Comparison of ENCODE assay signal across 12 cellular contexts in the genomic region with DNA sequence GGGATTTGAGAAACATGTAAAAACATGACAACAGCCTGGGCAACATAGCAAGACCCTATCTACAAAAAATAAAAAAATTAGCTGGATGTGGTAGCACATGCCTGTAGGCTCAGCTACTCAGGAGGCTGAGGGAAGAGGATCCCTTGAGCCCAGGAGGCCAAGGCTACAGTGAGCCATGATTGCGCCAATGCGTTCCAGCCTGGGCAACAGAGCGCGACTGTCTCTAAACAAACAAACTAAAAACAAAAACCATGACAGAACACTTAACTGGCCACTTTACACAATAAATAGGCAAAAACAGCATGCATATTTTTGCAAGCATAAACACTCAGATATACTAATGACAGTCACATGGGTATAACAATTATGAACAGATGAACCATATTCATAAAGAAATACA. TPM values are rescaled to one million over a fixed set of nuclear protein-coding genes. Genes with fewer than 3 reads are reported as not detected.
DNase-seq lines count a peak whose midpoint lies in the region; ATAC-seq and TF ChIP-seq lines count a peak whose summit lies in the region.
"Had no signal": no experiment of that assay in that cellular context is flagged by ENCODE, and none has a peak within 500 bp of the region (broad histone marks: within the 10 kb centered on the region; RNA-seq: fewer than 3 reads in every experiment).

No MANE protein-coding gene starts in this region.

- H3K27me3 ChIP-seq in HCT116 (ENCODE audit: insufficient read depth, low read length) (no peaks in the 10 kb centered on the region), PC-9 (ENCODE audit: insufficient read depth, low read depth) (no peaks in the 10 kb centered on the region), thyroid gland (no peaks in the 10 kb centered on the region)
- H3K27me3 ChIP-seq: BLaER1 treated with 17β-estradiol and CSF1 and Interleukin-3, amounts not matched to agents 10 nM and 100 nM had no signal

- H3K9me3 ChIP-seq in HCT116 (ENCODE audit: control insufficient read depth in 1 of 2, insufficient read depth in 1 of 2, low read depth in 1 of 2, low read length in 2 of 2) (no peaks in the 10 kb centered on the region), PC-9 (ENCODE audit: insufficient read depth, low read depth) (no peaks in the 10 kb centered on the region), thyroid gland (no peaks in the 10 kb centered on the region)
- H3K9me3 ChIP-seq: BLaER1 treated with 17β-estradiol and CSF1 and Interleukin-3, amounts not matched to agents 10 nM and 100 nM; HAP-1 had no signal

- H2AFZ ChIP-seq in HCT116 (ENCODE audit: low read depth, low read length, poor library complexity, severe bottlenecking) (no peak overlapping the region), PC-9 (no peak overlapping the region)
- H2AFZ ChIP-seq: GM23248 had no signal

- H3K79me2 ChIP-seq in HCT116 (ENCODE audit: insufficient read depth, low read length) (peaks cover 37% of the 10 kb centered on the region), PC-9 (ENCODE audit: low read depth) (peaks cover 41% of the 10 kb centered on the region)

- DNase-seq in HCT116 (ENCODE audit: low read depth, low spot score): no peak
- no peak for DNase-seq in PC-9
- DNase-seq in fibroblast of gingiva (ENCODE audit: low read depth): peak; percentile 12
- peak in 1 of 2 donors; percentile 57 for DNase-seq in thyroid gland
- DNase-seq in NCI-H345 treated with DMSO at 0.1 percent for 48 hours (lab: John Stamatoyannopoulos, UW; ENCODE audit: unreplicated experiment): no peak
- DNase-seq: Calu3; CD8-positive, alpha-beta T cell; GM23248; HFFc6 had no signal

- H3K9me2 ChIP-seq in HCT116 (ENCODE audit: insufficient read depth) (no peaks in the 10 kb centered on the region), PC-9 (ENCODE audit: insufficient read depth) (no peaks in the 10 kb centered on the region)

- H3K27ac ChIP-seq in HCT116 (ENCODE audit: low read depth, low read length): peak overlapping the region; percentile 92; the same call in 1 of the 2 replicates
- no peak overlapping the region for H3K27ac ChIP-seq in PC-9
- peak overlapping the region; percentile 91 to 94 (median 92) for H3K27ac ChIP-seq in thyroid gland
- H3K27ac ChIP-seq: BLaER1 treated with 17β-estradiol and CSF1 and Interleukin-3, amounts not matched to agents 10 nM and 100 nM; GM23248 had no signal

- BruUV-seq in HCT116 (replicated peaks; lab: Mats Ljungman, UMichigan) (no TSS peak), PC-9 (replicated peaks; lab: Mats Ljungman, UMichigan) (no TSS peak)

- no peak for TF ChIP-seq RAD21 in HCT116 (IDR thresholded peaks at IDR 0.05; ENCODE audit: low read depth)

- peaks cover 0 to 13% of the 10 kb centered on the region in 2 experiments; a peak in 1 of 4 replicates for H3K36me3 ChIP-seq in HCT116 (ENCODE audit: control insufficient read depth in 1 of 2, insufficient read depth in 2 of 2, low read length in 2 of 2)
- H3K36me3 ChIP-seq in PC-9 (ENCODE audit: low read depth): peaks cover 6% of the 10 kb centered on the region; the same call in 1 of the 2 replicates
- H3K36me3 ChIP-seq in thyroid gland: no peaks in the 10 kb centered on the region
- H3K36me3 ChIP-seq: HAP-1 had no signal

- ATAC-seq in HCT116 (no peak), GM18870 (IDR thresholded peaks at IDR 0.05; ENCODE audit: unreplicated experiment) (no peak)
- ATAC-seq: CD8-positive, alpha-beta T cell had no signal

- no peak for TF ChIP-seq POLR2A in HCT116 (IDR thresholded peaks at IDR 0.05; ENCODE audit: borderline replicate concordance, extremely low read depth, insufficient read depth, insufficient read length)
- TF ChIP-seq POLR2A in thyroid gland (IDR thresholded peaks at IDR 0.05): no peak

- H3K4me2 ChIP-seq in HCT116 (ENCODE audit: low read length) (no peak overlapping the region), PC-9 (peak overlapping the region; percentile 70)
- H3K4me2 ChIP-seq: BLaER1 treated with 17β-estradiol and CSF1 and Interleukin-3, amounts not matched to agents 10 nM and 100 nM had no signal

- H3K4me3 ChIP-seq in HCT116 (replicated peaks in 1 of 2; ENCODE audit: low read depth in 1 of 2, low read length in 2 of 2) (no peak overlapping the region), PC-9 (no peak overlapping the region), thyroid gland (replicated peaks in 1 of 3) (no peak overlapping the region)
- H3K4me3 ChIP-seq: BLaER1 treated with 17β-estradiol and CSF1 and Interleukin-3, amounts not matched to agents 10 nM and 100 nM; GM23248; HAP-1 had no signal

- WGBS in thyroid gland, 2 donors: 85 to 87% methylated on average over 4 of the region's 4 CpGs

- H4K20me1 ChIP-seq in HCT116 (ENCODE audit: insufficient read depth) (no peaks in the 10 kb centered on the region), PC-9 (ENCODE audit: insufficient read depth) (no peaks in the 10 kb centered on the region)

- 0 out of 2 replicates have a peak overlapping the region, but pooled peaks have one; percentile 11 for H3K9ac ChIP-seq in HCT116 (ENCODE audit: low read length)
- H3K9ac ChIP-seq: BLaER1 treated with 17β-estradiol and CSF1 and Interleukin-3, amounts not matched to agents 10 nM and 100 nM; GM23248 had no signal

- intact Hi-C loops in HCT116 (cut with micrococcal nuclease): loop anchor here (10.0 kb wide), 1 partner anchor 295 kb away; a partner anchor contains a TSS
- intact Hi-C loops in PC-9 (cut with micrococcal nuclease; ENCODE audit: unreplicated experiment): loop anchor here (5.0 to 10.0 kb wide), 4 partner anchors 55 to 395 kb away; no protein-coding TSS in a partner anchor
- intact Hi-C loops in thyroid gland (cut with DNase I): loop anchor here (10.0 kb wide), 1 partner anchor 155 kb away; no protein-coding TSS in a partner anchor

- CTCF ChIA-PET in HCT116 (lab: Charles Lee) (interaction anchor here (0.8 to 4.9 kb wide), 2 partner anchors 9 to 489 kb away, joined by 3 to 51 read pairs; no protein-coding TSS in a partner anchor), PC-9 (lab: Charles Lee) (no interaction called here)

- no peak for TF ChIP-seq CTCF in HCT116 (IDR thresholded peaks at IDR 0.05 in 2 of 3, conservative IDR thresholded peaks at IDR 0.05 in 1 of 3; ENCODE audit: borderline replicate concordance in 1 of 3, insufficient read depth in 1 of 3, low read depth in 2 of 3, low read length in 2 of 3)
- no peak for TF ChIP-seq CTCF in PC-9 (conservative IDR thresholded peaks at IDR 0.05)
- TF ChIP-seq CTCF in thyroid gland (IDR thresholded peaks at IDR 0.05): no peak

- peaks cover 36% of the 10 kb centered on the region for H3F3A ChIP-seq in PC-9 (ENCODE audit: insufficient read depth, low read depth)

- POLR2A ChIA-PET in HCT116 (lab: Charles Lee) (interaction anchor here (1.0 to 4.8 kb wide), 5 partner anchors 9 to 160 kb away, joined by 3 to 35 read pairs (median 4); no protein-coding TSS in a partner anchor), PC-9 (lab: Charles Lee; ENCODE audit: unreplicated experiment) (interaction anchor here (0.6 kb wide), 1 partner anchor 231 kb away, joined by 3 read pairs; no protein-coding TSS in a partner anchor)

- RAD21 ChIA-PET in HCT116 (lab: Charles Lee; ENCODE audit: low non-redundant PET in 1 of 2, low total read pairs in 2 of 2, uncharacterized antibody in 2 of 2, unreplicated experiment in 2 of 2): no interaction called here

- H3K4me1 ChIP-seq in HCT116 (ENCODE audit: control insufficient read depth in 1 of 2, insufficient read depth in 2 of 2, low read length in 2 of 2) (peaks cover 46 to 92% of the 10 kb centered on the region in 2 experiments), PC-9 (replicated peaks; ENCODE audit: insufficient read depth) (peaks cover 47% of the 10 kb centered on the region), thyroid gland (peaks cover 77 to 88% of the 10 kb centered on the region in 2 donors)
- H3K4me1 ChIP-seq: HAP-1 had no signal

TF ChIP-seq in HCT116, 20 proteins besides CTCF, POLR2A, EP300 and RAD21:
- TF ChIP-seq, protein P1, sequence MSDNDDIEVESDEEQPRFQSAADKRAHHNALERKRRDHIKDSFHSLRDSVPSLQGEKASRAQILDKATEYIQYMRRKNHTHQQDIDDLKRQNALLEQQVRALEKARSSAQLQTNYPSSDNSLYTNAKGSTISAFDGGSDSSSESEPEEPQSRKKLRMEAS (IDR thresholded peaks at IDR 0.05): no peak
- TF ChIP-seq YY1 (IDR thresholded peaks at IDR 0.05; ENCODE audit: extremely low read depth, insufficient replicate concordance, low read depth, low read length): no peak
- no peak for TF ChIP-seq FOSL1 (IDR thresholded peaks at IDR 0.05; ENCODE audit: low read depth)
- no peak for TF ChIP-seq JUND (IDR thresholded peaks at IDR 0.05)
- TF ChIP-seq EZH2phosphoT487 (IDR thresholded peaks at IDR 0.05; ENCODE audit: borderline replicate concordance): no peak
- TF ChIP-seq ZFX (IDR thresholded peaks at IDR 0.05): no peak

RNA-seq across cellular contexts. Expression of a gene that starts 60.0 kb away (rescaled TPM):
- 55.3 TPM for total RNA-seq in HCT116 (2021; ENCODE audit: unreplicated experiment)
- polyA plus RNA-seq in HCT116 (2012): 59.3 and 71.8 TPM in 2 replicates
- 7.8 and 8.3 TPM in 2 replicates for total RNA-seq in PC-9 (2021)
- 10 to 100 TPM; 16.9 to 33.0 (median 24.4) TPM for total RNA-seq in thyroid gland
